ENCODE assay signal across 8 cellular contexts in the genomic region with DNA sequence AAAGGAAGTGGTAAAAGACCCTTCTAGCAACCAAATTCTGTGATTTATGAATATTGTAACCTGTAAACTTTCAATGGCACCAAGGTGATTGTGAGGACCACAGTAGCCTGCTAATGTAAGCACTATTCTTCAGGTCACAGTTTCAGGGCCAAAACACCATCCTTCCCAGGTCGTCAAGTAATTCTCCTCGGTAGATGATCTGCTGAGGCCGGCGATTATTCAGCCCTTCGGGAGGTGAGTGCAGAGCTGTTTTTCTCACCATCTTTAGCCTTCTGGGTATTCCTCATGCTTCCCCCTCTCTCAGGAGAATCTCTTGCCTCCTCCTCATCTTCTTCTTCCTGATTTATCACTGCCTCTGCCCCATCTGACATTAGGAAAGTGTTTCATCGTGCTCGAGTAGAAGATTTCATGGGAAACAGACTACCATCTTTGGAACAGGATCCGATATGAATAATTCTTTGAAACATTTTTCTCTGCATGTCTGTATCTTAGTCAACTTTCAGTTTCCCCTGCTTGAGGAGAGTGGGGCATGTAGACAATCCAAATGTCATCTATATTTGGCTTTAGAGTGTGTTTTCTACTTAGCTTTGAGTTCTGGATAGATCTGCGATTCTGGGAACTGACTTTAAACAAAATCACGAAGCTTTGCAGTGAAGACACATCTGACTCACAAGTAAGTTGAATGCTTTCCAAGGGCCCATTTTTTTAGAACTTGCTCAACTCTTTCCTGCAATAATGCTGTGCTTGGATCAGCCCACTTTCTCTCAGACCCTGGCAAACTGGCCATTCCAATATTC.
DNase-seq lines count a peak whose midpoint lies in the region; ATAC-seq, FAIRE-seq and TF ChIP-seq lines count a peak whose summit lies in the region.
"Had no signal": no experiment of that assay in that cellular context is flagged by ENCODE, and none has a peak within 500 bp of the region (broad histone marks: within the 10 kb centered on the region; RNA-seq: fewer than 3 reads in every experiment).

No MANE protein-coding gene starts in this region.

- ATAC-seq in HepG2 = peak; percentile 55
- ATAC-seq in T-cell (replicated peaks in 1 of 4) = no peak

- TF ChIP-seq RAD21 in HepG2 (CRISPR knock-in tag; IDR thresholded peaks at IDR 0.05) = no peak

- H3K36me3 Mint-ChIP-seq in T-cell = peaks cover 18% of the 10 kb centered on the region

- no peak overlapping the region for H3K27ac Mint-ChIP-seq in T-cell

- in situ Hi-C loops in mammary epithelial cell (cut with MboI; ENCODE audit: low sequenced_read_pairs in 2 of 2) = loop anchor here in 1 of 2 donors (25.0 kb wide), 1 partner anchor 213 kb away; no protein-coding TSS in a partner anchor
- in situ Hi-C loops in HepG2 (cut with HindIII; ENCODE audit: extremely low pct_ligation_motif_present, low pct_unique_long_range_greater_than_20kb) = no loop called here

- H3K9ac ChIP-seq in mammary epithelial cell (ENCODE audit: insufficient read depth, low read length) (no peak overlapping the region), HepG2 (ENCODE audit: insufficient read depth, low read depth, low read length) (peak overlapping the region; percentile 78)

- H3K4me2 ChIP-seq in mammary epithelial cell (ENCODE audit: insufficient read depth, low read depth, low read length) (peak overlapping the region; percentile 34), HepG2 (ENCODE audit: low read depth, low read length) (peak overlapping the region; percentile 88)

- no peaks in the 10 kb centered on the region for H3K9me3 Mint-ChIP-seq in T-cell

- 65% methylated on average over 10 of the region's 10 CpGs for WGBS in mammary epithelial cell (ENCODE audit: low coverage, missing lambda C conversion rate)
- 17% methylated on average over 10 of the region's 10 CpGs for WGBS in HepG2 (ENCODE audit: low lambda C conversion rate)
- WGBS in thymus = 95% methylated on average over 10 of the region's 10 CpGs

- no peak overlapping the region for H3K4me3 ChIP-seq in mammary epithelial cell (replicated peaks in 1 of 3; ENCODE audit: insufficient read depth in 1 of 3, low read depth in 2 of 3, low read length in 3 of 3)
- H3K4me3 ChIP-seq in HepG2 (replicated peaks in 1 of 3; ENCODE audit: insufficient read depth in 1 of 3, low read depth in 2 of 3, low read length in 3 of 3) = peak overlapping the region; percentile 32 to 58 (median 56)
- H3K4me3 ChIP-seq in thymus (ENCODE audit: low read length) = no peak overlapping the region

- H3K36me3 ChIP-seq in mammary epithelial cell (ENCODE audit: insufficient read depth, low read length) (no peaks in the 10 kb centered on the region), HepG2 (replicated peaks in 1 of 2; ENCODE audit: control insufficient read depth in 1 of 2, insufficient read depth in 2 of 2, low read length in 2 of 2) (no peaks in the 10 kb centered on the region), thymus (ENCODE audit: control insufficient read depth, insufficient read depth) (no peaks in the 10 kb centered on the region)

- BruUV-seq in mammary epithelial cell (replicated peaks; lab: Mats Ljungman, UMichigan) = no TSS peak
- BruUV-seq in HepG2 (replicated peaks; lab: Mats Ljungman, UMichigan) = TSS peak; percentile 83

- DNase-seq in MV-4-11 (lab: John Stamatoyannopoulos, UW) = peak; percentile 37
- peak; percentile 79 for DNase-seq in mammary epithelial cell
- DNase-seq in HepG2 (ENCODE audit: low spot score) = no peak
- no peak for DNase-seq in T-cell
- DNase-seq in cortex of kidney (lab: John Stamatoyannopoulos, UW) = no peak
- DNase-seq in NCI-H2171 treated with DMSO at 0.1 percent for 48 hours (lab: John Stamatoyannopoulos, UW) = no peak

- TF ChIP-seq CTCF in mammary epithelial cell (conservative IDR thresholded peaks at IDR 0.05 in 1 of 2, IDR thresholded peaks at IDR 0.05 in 1 of 2; ENCODE audit: extremely low read depth in 1 of 2, insufficient read depth in 1 of 2, low read depth in 1 of 2, low read length in 2 of 2) (no peak), HepG2 (CRISPR knock-in tag; IDR thresholded peaks at IDR 0.05) (no peak)

- intact Hi-C loops in mammary epithelial cell (cut with micrococcal nuclease) (no loop called here), HepG2 (cut with micrococcal nuclease; ENCODE audit: unreplicated experiment) (loop anchor here (5.0 to 10.0 kb wide), 2 partner anchors 52 to 116 kb away; no protein-coding TSS in a partner anchor)

- dilution Hi-C loops in mammary epithelial cell (cut with HindIII; ENCODE audit: low sequenced_read_pairs) = no loop called here

- H3K4me3 Mint-ChIP-seq in T-cell = no peak overlapping the region

- no peaks in the 10 kb centered on the region for H3K79me2 ChIP-seq in mammary epithelial cell (ENCODE audit: insufficient read depth, low read length)
- H3K79me2 ChIP-seq in HepG2 (ENCODE audit: insufficient read depth, low read length) = peaks cover 4% of the 10 kb centered on the region

- POLR2A ChIA-PET in HepG2 (lab: Yijun Ruan, JAX) (interaction anchor here (0.6 to 1.9 kb wide), 12 partner anchors 12 to 170 kb away, joined by 3 to 5 read pairs (median 4); no protein-coding TSS in a partner anchor), T-cell (lab: Charles Lee) (no interaction called here)

- CTCF ChIA-PET in mammary epithelial cell (lab: Charles Lee; ENCODE audit: low non-redundant PET) (no interaction called here), HepG2 (lab: Yijun Ruan, JAX; ENCODE audit: low intra/inter-chr PET ratio, low total read pairs) (no interaction called here), T-cell (lab: Charles Lee) (no interaction called here)

- H2AFZ ChIP-seq in mammary epithelial cell (ENCODE audit: low read depth, low read length) (peak overlapping the region; percentile 46), HepG2 (ENCODE audit: low read length) (no peak overlapping the region)

- peak; percentile 32 for FAIRE-seq in HepG2 (lab: Jason Lieb, UNC)

- H3K27ac ChIP-seq in mammary epithelial cell (ENCODE audit: insufficient read depth, low read depth, low read length) (no peak overlapping the region), HepG2 (ENCODE audit: extremely low read length, insufficient read depth, low read length) (peak overlapping the region; percentile 85), thymus (ENCODE audit: low read depth) (peak overlapping the region; percentile 64)
- H3K27ac ChIP-seq: VCaP had no signal

- peaks cover 20% of the 10 kb centered on the region for H3K4me1 ChIP-seq in mammary epithelial cell (ENCODE audit: insufficient read depth, low read length)
- H3K4me1 ChIP-seq in HepG2 (ENCODE audit: insufficient read depth, low read length) = peaks cover 88% of the 10 kb centered on the region
- no peaks in the 10 kb centered on the region for H3K4me1 ChIP-seq in thymus (ENCODE audit: control insufficient read depth, insufficient read depth, low read length)

- 0 out of 4 replicates have a peak, but pooled peaks of 1 of the 2 experiments have one; percentile 1 for TF ChIP-seq POLR2A in HepG2 (IDR thresholded peaks at IDR 0.05; ENCODE audit: insufficient read depth in 1 of 2, low read depth in 2 of 2, low read length in 2 of 2)

- TF ChIP-seq EP300 in HepG2 (IDR thresholded peaks at IDR 0.05; ENCODE audit: low read depth in 2 of 2, low read length in 2 of 2) = 0 out of 4 replicates have a peak, but pooled peaks of 1 of the 2 experiments have one; percentile 12
- TF ChIP-seq EP300 in HepG2 (CRISPR knock-in tag; IDR thresholded peaks at IDR 0.05; ENCODE audit: borderline replicate concordance) = no peak

- H3K4me1 Mint-ChIP-seq in T-cell = no peaks in the 10 kb centered on the region

- H3K9me3 ChIP-seq in mammary epithelial cell (replicated peaks; ENCODE audit: insufficient read depth, low read length) (no peaks in the 10 kb centered on the region), HepG2 (ENCODE audit: low read length) (no peaks in the 10 kb centered on the region), thymus (ENCODE audit: control insufficient read depth) (no peaks in the 10 kb centered on the region)

- no peaks in the 10 kb centered on the region for H3K27me3 Mint-ChIP-seq in T-cell

- no peaks in the 10 kb centered on the region for H4K20me1 ChIP-seq in mammary epithelial cell (ENCODE audit: insufficient read depth, low read length)
- no peaks in the 10 kb centered on the region for H4K20me1 ChIP-seq in HepG2 (ENCODE audit: insufficient read depth, low read length)

- H3K27me3 ChIP-seq in mammary epithelial cell (ENCODE audit: insufficient read depth, low read length) (no peaks in the 10 kb centered on the region), HepG2 (ENCODE audit: control insufficient read depth in 1 of 2, insufficient read depth in 2 of 2, low read length in 2 of 2) (no peaks in the 10 kb centered on the region), thymus (ENCODE audit: control insufficient read depth, insufficient read depth) (no peaks in the 10 kb centered on the region)

TF ChIP-seq in HepG2, 621 proteins besides CTCF, POLR2A, EP300 and RAD21 (continues in another document):
- TF ChIP-seq ZNF335 (CRISPR knock-in tag; IDR thresholded peaks at IDR 0.05) (no peak), ZNF33B (CRISPR knock-in tag; IDR thresholded peaks at IDR 0.05) (0 out of 2 replicates have a peak, but pooled peaks have one; percentile 35), FOXK2 (IDR thresholded peaks at IDR 0.05) (no peak), MYC (CRISPR knock-in tag; IDR thresholded peaks at IDR 0.05; ENCODE audit: borderline replicate concordance) (no peak), ZNF180 (CRISPR knock-in tag; IDR thresholded peaks at IDR 0.05; ENCODE audit: borderline replicate concordance, low read depth) (no peak), BORCS8-MEF2B (CRISPR knock-in tag; IDR thresholded peaks at IDR 0.05) (no peak), PAF1 (CRISPR knock-in tag; IDR thresholded peaks at IDR 0.05) (no peak), ZZZ3 (CRISPR knock-in tag; IDR thresholded peaks at IDR 0.05; ENCODE audit: borderline replicate concordance) (no peak), AGO1 (IDR thresholded peaks at IDR 0.05; ENCODE audit: low read depth, low read length, poor library complexity, severe bottlenecking) (no peak), KDM2A (CRISPR knock-in tag; IDR thresholded peaks at IDR 0.05; ENCODE audit: borderline replicate concordance, low read depth) (no peak)
- TF ChIP-seq, protein P1, sequence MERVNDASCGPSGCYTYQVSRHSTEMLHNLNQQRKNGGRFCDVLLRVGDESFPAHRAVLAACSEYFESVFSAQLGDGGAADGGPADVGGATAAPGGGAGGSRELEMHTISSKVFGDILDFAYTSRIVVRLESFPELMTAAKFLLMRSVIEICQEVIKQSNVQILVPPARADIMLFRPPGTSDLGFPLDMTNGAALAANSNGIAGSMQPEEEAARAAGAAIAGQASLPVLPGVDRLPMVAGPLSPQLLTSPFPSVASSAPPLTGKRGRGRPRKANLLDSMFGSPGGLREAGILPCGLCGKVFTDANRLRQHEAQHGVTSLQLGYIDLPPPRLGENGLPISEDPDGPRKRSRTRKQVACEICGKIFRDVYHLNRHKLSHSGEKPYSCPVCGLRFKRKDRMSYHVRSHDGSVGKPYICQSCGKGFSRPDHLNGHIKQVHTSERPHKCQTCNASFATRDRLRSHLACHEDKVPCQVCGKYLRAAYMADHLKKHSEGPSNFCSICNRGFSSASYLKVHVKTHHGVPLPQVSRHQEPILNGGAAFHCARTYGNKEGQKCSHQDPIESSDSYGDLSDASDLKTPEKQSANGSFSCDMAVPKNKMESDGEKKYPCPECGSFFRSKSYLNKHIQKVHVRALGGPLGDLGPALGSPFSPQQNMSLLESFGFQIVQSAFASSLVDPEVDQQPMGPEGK (CRISPR knock-in tag; IDR thresholded peaks at IDR 0.05) = no peak

Comparison
In these comparisons a context has a peak if more than half of its experiments do, and no peak if none do; other contexts are left out.
1. DNase-seq: peak in MV-4-11 (single experiment) and mammary epithelial cell (single experiment); none in HepG2 (single experiment), T-cell (0 of 34), cortex of kidney (single experiment) and NCI-H2171 treated with DMSO at 0.1 percent for 48 hours (single experiment).
2. H3K4me3 ChIP-seq: peak in HepG2 (3 of 3); none in mammary epithelial cell (0 of 3) and thymus (single experiment).